In genomic region chr10:47173929-47174442, GRCh38 we compare ENCODE assay signal across 23 cellular contexts.
"Had no signal": no experiment of that assay in that cellular context is flagged by ENCODE, and none has a peak within 500 bp of the region (broad histone marks: within the 10 kb centered on the region; RNA-seq: fewer than 3 reads in every experiment).

No MANE protein-coding gene starts in this region.

- DNase-seq: activated CD4-positive, alpha-beta T cell treated with anti-CD3 and anti-CD28 coated beads, Interleukin-2, amount 10 ng/mL, durations not matched to agents 7 days and 5 days; activated CD4-positive, CD25-positive, alpha-beta regulatory T cell treated with anti-CD3 and anti-CD28 coated beads, Interleukin-2, amount 50 U/mL, for 72 hours; activated CD8-positive, alpha-beta T cell treated with anti-CD3 and anti-CD28 coated beads for 36 hours; activated gamma-delta T cell; anterior cingulate cortex; central memory CD4-positive, alpha-beta T cell; kidney; naive thymus-derived CD4-positive, alpha-beta T cell; posterior cingulate gyrus; small intestine; stimulated activated CD4-positive, alpha-beta T cell treated with anti-CD3 and anti-CD28 coated beads, Interleukin-2, amount 100 ng/mL, for 24 hours; stimulated activated naive CD8-positive, alpha-beta T cell treated with anti-CD3 and anti-CD28 coated beads, Interleukin-15, amount 100 ng/mL, for 72 hours; T-helper 2 cell; transverse colon; uterus had no signal

- H3K36me3 ChIP-seq: neural progenitor cell, transverse colon, uterus had no signal

- H3K9ac ChIP-seq: neural progenitor cell had no signal

- H2AFZ ChIP-seq: neural progenitor cell had no signal

- H3K4me3 ChIP-seq: lung, neural progenitor cell, transverse colon, uterus had no signal

- H3K27me3 ChIP-seq: neural progenitor cell, transverse colon, uterus had no signal

- H3K4me1 ChIP-seq: transverse colon, uterus had no signal

- H3K9me3 ChIP-seq: transverse colon, uterus had no signal

- H3K27ac ChIP-seq: epithelial cell of prostate, neural progenitor cell, transverse colon, uterus, VCaP had no signal

- H3K4me2 ChIP-seq: neural progenitor cell had no signal

- ATAC-seq: activated CD8-positive, alpha-beta memory T cell treated with anti-CD3 and anti-CD28 coated beads, Interleukin-2, amount 10 ng/mL, durations not matched to agents 7 days and 5 days; activated CD8-positive, alpha-beta T cell treated with anti-CD3 and anti-CD28 coated beads for 36 hours; left lobe of liver; naive thymus-derived CD4-positive, alpha-beta T cell; sciatic nerve; stimulated activated effector memory CD8-positive, alpha-beta T cell treated with anti-CD3 and anti-CD28 coated beads, Interleukin-12 subunit alpha, Interleukin-12 subunit beta, amount 100 ng/mL, for 72 hours; stimulated activated naive CD8-positive, alpha-beta T cell treated with anti-CD3 and anti-CD28 coated beads, Interleukin-15, amount 100 ng/mL, for 72 hours had no signal
